ENCODE assay signal across 3 cellular contexts in genomic region chr7:100992280-100992679, GRCh38. TPM values are rescaled to one million over a fixed set of nuclear protein-coding genes. Genes with fewer than 3 reads are reported as not detected.
"Had no signal": no experiment of that assay in that cellular context is flagged by ENCODE, and none has a peak within 500 bp of the region (broad histone marks: within the 10 kb centered on the region; RNA-seq: fewer than 3 reads in every experiment).

No MANE protein-coding gene starts in this region.

RNA-seq across cellular contexts. Expression of gene MUC12, which starts 22.9 kb away (rescaled TPM):
- total RNA-seq: HT1080, IMR-90 had no signal
- polyA plus RNA-seq: IgD-negative memory B cell had no signal

RNA-seq across cellular contexts. Expression of gene MUC17, which starts 27.6 kb away (rescaled TPM):
- total RNA-seq: HT1080, IMR-90 had no signal
- polyA plus RNA-seq: IgD-negative memory B cell had no signal

RNA-seq across cellular contexts. Expression of gene MUC3A, which starts 42.9 kb away (rescaled TPM):
- total RNA-seq: HT1080, IMR-90 had no signal
- polyA plus RNA-seq: IgD-negative memory B cell had no signal
